In the genomic region with DNA sequence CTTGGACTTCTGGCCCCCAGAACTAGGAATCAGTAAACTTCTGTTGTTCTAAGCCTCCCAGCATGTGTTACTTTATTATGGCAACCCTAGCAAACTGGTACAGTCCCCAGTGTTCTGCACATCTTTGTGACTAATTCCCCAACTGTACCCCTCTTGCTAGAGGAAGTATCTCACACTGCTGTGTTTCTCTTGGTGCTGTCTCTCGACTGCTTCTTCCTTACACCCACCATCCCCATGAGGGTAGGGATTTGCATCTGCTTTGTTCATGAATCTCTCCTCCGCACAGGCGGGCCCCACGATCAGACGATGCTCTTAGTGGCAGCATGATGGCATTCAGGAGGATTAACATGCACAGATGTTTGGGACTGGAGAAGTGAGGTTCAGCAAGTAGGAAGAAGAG, we compare ENCODE assay signal across 1 cellular context.
TF ChIP-seq lines count a peak whose summit lies in the region.

No MANE protein-coding gene starts in this region.

TF ChIP-seq in GM12878, 131 proteins besides CTCF, POLR2A, EP300 and RAD21 (continued from another document):
- TF ChIP-seq CHD2 (IDR thresholded peaks at IDR 0.05; ENCODE audit: borderline replicate concordance, low read depth, low read length) (no peak), ZZZ3 (IDR thresholded peaks at IDR 0.05; ENCODE audit: control insufficient read depth, insufficient read length, low read depth) (no peak), CREB1 (IDR thresholded peaks at IDR 0.05; ENCODE audit: low read depth) (0 out of 2 replicates have a peak, but pooled peaks have one; percentile 10), BHLHE40 (IDR thresholded peaks at IDR 0.05; ENCODE audit: borderline replicate concordance in 1 of 2, low read depth in 2 of 2, low read length in 1 of 2) (no peak), SUZ12 (IDR thresholded peaks at IDR 0.05; ENCODE audit: unreplicated experiment) (no peak), MXI1 (IDR thresholded peaks at IDR 0.05; ENCODE audit: low read depth, low read length) (no peak), ZNF274 (IDR thresholded peaks at IDR 0.05; ENCODE audit: insufficient read depth, insufficient read length) (no peak), WRNIP1 (IDR thresholded peaks at IDR 0.05; ENCODE audit: borderline replicate concordance, low read depth, low read length) (no peak), SMARCA5 (IDR thresholded peaks at IDR 0.05) (no peak), POU2F2 (IDR thresholded peaks at IDR 0.05; ENCODE audit: borderline replicate concordance, low read depth, low read length) (peak; percentile 45; the same call in 1 of the 3 replicates), ETV6 (conservative IDR thresholded peaks at IDR 0.05 in 1 of 2, IDR thresholded peaks at IDR 0.05 in 1 of 2; ENCODE audit: borderline replicate concordance in 1 of 2, low read depth in 1 of 2) (peak in 1 of 2 experiments; percentile 71; a peak in 2 of 4 replicates), NR2C1 (IDR thresholded peaks at IDR 0.05) (no peak), CREM (IDR thresholded peaks at IDR 0.05; ENCODE audit: low read depth) (no peak), IRF4 (IDR thresholded peaks at IDR 0.05; ENCODE audit: low read depth, low read length) (0 out of 2 replicates have a peak, but pooled peaks have one; percentile 30), HDAC6 (IDR thresholded peaks at IDR 0.05; ENCODE audit: unreplicated experiment) (no peak), LARP7 (IDR thresholded peaks at IDR 0.05) (no peak), HCFC1 (IDR thresholded peaks at IDR 0.05; ENCODE audit: low read length) (no peak), RCOR1 (conservative IDR thresholded peaks at IDR 0.05; ENCODE audit: low read depth, low read length) (no peak), ZSCAN29 (IDR thresholded peaks at IDR 0.05) (no peak), FOS (IDR thresholded peaks at IDR 0.05; ENCODE audit: borderline replicate concordance, extremely low read depth, insufficient read length) (no peak), ZNF207 (IDR thresholded peaks at IDR 0.05; ENCODE audit: borderline replicate concordance) (no peak), STAT3 (IDR thresholded peaks at IDR 0.05; ENCODE audit: low read depth, low read length) (no peak)
- TF ChIP-seq, protein P1, sequence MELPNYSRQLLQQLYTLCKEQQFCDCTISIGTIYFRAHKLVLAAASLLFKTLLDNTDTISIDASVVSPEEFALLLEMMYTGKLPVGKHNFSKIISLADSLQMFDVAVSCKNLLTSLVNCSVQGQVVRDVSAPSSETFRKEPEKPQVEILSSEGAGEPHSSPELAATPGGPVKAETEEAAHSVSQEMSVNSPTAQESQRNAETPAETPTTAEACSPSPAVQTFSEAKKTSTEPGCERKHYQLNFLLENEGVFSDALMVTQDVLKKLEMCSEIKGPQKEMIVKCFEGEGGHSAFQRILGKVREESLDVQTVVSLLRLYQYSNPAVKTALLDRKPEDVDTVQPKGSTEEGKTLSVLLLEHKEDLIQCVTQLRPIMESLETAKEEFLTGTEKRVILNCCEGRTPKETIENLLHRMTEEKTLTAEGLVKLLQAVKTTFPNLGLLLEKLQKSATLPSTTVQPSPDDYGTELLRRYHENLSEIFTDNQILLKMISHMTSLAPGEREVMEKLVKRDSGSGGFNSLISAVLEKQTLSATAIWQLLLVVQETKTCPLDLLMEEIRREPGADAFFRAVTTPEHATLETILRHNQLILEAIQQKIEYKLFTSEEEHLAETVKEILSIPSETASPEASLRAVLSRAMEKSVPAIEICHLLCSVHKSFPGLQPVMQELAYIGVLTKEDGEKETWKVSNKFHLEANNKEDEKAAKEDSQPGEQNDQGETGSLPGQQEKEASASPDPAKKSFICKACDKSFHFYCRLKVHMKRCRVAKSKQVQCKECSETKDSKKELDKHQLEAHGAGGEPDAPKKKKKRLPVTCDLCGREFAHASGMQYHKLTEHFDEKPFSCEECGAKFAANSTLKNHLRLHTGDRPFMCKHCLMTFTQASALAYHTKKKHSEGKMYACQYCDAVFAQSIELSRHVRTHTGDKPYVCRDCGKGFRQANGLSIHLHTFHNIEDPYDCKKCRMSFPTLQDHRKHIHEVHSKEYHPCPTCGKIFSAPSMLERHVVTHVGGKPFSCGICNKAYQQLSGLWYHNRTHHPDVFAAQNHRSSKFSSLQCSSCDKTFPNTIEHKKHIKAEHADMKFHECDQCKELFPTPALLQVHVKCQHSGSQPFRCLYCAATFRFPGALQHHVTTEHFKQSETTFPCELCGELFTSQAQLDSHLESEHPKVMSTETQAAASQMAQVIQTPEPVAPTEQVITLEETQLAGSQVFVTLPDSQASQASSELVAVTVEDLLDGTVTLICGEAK (IDR thresholded peaks at IDR 0.05; ENCODE audit: borderline replicate concordance), result no peak
- TF ChIP-seq, protein P2, sequence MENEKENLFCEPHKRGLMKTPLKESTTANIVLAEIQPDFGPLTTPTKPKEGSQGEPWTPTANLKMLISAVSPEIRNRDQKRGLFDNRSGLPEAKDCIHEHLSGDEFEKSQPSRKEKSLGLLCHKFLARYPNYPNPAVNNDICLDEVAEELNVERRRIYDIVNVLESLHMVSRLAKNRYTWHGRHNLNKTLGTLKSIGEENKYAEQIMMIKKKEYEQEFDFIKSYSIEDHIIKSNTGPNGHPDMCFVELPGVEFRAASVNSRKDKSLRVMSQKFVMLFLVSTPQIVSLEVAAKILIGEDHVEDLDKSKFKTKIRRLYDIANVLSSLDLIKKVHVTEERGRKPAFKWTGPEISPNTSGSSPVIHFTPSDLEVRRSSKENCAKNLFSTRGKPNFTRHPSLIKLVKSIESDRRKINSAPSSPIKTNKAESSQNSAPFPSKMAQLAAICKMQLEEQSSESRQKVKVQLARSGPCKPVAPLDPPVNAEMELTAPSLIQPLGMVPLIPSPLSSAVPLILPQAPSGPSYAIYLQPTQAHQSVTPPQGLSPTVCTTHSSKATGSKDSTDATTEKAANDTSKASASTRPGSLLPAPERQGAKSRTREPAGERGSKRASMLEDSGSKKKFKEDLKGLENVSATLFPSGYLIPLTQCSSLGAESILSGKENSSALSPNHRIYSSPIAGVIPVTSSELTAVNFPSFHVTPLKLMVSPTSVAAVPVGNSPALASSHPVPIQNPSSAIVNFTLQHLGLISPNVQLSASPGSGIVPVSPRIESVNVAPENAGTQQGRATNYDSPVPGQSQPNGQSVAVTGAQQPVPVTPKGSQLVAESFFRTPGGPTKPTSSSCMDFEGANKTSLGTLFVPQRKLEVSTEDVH (IDR thresholded peaks at IDR 0.05; ENCODE audit: low read depth, partially characterized antibody), result no peak
- TF ChIP-seq, protein P3, sequence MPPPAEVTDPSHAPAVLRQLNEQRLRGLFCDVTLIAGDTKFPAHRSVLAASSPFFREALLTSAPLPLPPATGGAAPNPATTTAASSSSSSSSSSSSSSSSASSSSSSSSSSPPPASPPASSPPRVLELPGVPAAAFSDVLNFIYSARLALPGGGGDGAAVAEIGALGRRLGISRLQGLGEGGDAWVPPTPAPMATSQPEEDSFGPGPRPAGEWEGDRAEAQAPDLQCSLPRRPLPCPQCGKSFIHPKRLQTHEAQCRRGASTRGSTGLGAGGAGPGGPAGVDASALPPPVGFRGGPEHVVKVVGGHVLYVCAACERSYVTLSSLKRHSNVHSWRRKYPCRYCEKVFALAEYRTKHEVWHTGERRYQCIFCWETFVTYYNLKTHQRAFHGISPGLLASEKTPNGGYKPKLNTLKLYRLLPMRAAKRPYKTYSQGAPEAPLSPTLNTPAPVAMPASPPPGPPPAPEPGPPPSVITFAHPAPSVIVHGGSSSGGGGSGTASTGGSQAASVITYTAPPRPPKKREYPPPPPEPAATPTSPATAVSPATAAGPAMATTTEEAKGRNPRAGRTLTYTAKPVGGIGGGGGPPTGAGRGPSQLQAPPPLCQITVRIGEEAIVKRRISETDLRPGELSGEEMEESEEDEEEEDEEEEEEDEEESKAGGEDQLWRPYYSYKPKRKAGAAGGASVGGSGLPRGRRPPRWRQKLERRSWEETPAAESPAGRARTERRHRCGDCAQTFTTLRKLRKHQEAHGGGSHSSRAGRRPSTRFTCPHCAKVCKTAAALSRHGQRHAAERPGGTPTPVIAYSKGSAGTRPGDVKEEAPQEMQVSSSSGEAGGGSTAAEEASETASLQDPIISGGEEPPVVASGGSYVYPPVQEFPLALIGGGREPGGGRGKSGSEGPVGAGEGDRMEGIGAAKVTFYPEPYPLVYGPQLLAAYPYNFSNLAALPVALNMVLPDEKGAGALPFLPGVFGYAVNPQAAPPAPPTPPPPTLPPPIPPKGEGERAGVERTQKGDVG (CRISPR knock-in tag; IDR thresholded peaks at IDR 0.05), result no peak
- TF ChIP-seq, protein P4, sequence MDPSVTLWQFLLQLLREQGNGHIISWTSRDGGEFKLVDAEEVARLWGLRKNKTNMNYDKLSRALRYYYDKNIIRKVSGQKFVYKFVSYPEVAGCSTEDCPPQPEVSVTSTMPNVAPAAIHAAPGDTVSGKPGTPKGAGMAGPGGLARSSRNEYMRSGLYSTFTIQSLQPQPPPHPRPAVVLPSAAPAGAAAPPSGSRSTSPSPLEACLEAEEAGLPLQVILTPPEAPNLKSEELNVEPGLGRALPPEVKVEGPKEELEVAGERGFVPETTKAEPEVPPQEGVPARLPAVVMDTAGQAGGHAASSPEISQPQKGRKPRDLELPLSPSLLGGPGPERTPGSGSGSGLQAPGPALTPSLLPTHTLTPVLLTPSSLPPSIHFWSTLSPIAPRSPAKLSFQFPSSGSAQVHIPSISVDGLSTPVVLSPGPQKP (IDR thresholded peaks at IDR 0.05; ENCODE audit: low read depth, low read length), result no peak
- TF ChIP-seq, protein P5, sequence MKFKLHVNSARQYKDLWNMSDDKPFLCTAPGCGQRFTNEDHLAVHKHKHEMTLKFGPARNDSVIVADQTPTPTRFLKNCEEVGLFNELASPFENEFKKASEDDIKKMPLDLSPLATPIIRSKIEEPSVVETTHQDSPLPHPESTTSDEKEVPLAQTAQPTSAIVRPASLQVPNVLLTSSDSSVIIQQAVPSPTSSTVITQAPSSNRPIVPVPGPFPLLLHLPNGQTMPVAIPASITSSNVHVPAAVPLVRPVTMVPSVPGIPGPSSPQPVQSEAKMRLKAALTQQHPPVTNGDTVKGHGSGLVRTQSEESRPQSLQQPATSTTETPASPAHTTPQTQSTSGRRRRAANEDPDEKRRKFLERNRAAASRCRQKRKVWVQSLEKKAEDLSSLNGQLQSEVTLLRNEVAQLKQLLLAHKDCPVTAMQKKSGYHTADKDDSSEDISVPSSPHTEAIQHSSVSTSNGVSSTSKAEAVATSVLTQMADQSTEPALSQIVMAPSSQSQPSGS (IDR thresholded peaks at IDR 0.05; ENCODE audit: low read length), result 0 out of 2 replicates have a peak, but pooled peaks have one; percentile 24
- TF ChIP-seq, protein P6, sequence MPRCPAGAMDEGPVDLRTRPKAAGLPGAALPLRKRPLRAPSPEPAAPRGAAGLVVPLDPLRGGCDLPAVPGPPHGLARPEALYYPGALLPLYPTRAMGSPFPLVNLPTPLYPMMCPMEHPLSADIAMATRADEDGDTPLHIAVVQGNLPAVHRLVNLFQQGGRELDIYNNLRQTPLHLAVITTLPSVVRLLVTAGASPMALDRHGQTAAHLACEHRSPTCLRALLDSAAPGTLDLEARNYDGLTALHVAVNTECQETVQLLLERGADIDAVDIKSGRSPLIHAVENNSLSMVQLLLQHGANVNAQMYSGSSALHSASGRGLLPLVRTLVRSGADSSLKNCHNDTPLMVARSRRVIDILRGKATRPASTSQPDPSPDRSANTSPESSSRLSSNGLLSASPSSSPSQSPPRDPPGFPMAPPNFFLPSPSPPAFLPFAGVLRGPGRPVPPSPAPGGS (IDR thresholded peaks at IDR 0.05; ENCODE audit: borderline replicate concordance, insufficient read depth, low read depth, low read length, poor library complexity, severe bottlenecking), result no peak
- TF ChIP-seq, protein P7, sequence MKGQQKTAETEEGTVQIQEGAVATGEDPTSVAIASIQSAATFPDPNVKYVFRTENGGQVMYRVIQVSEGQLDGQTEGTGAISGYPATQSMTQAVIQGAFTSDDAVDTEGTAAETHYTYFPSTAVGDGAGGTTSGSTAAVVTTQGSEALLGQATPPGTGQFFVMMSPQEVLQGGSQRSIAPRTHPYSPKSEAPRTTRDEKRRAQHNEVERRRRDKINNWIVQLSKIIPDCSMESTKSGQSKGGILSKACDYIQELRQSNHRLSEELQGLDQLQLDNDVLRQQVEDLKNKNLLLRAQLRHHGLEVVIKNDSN (IDR thresholded peaks at IDR 0.05; ENCODE audit: borderline replicate concordance, extremely low read length, insufficient read depth, low read depth, low read length), result no peak
